ENCODE assay signal across 11 cellular contexts in genomic region chr6:484086-484728, GRCh38.
DNase-seq lines count a peak whose midpoint lies in the region; ATAC-seq lines count a peak whose summit lies in the region.
"Had no signal": no experiment of that assay in that cellular context is flagged by ENCODE, and none has a peak within 500 bp of the region (broad histone marks: within the 10 kb centered on the region; RNA-seq: fewer than 3 reads in every experiment).

No MANE protein-coding gene starts in this region.

- peaks cover 40 to 75% of the 10 kb centered on the region in 2 donors for H3K36me3 Mint-ChIP-seq in activated naive CD4-positive, alpha-beta T cell treated with anti-CD3 and anti-CD28 coated beads, Interleukin-2, amount 50 U/mL, for 72 hours

- H3K9me3 Mint-ChIP-seq in activated naive CD4-positive, alpha-beta T cell treated with anti-CD3 and anti-CD28 coated beads, Interleukin-2, amount 50 U/mL, for 72 hours, result peaks cover 10 to 14% of the 10 kb centered on the region in 2 donors

- peak; percentile 71 for DNase-seq in activated effector memory CD4-positive, alpha-beta T cell treated with anti-CD3 and anti-CD28 coated beads, Interleukin-2, amount 50 U/mL, for 16 hours
- no peak for DNase-seq in activated effector memory CD4-positive, alpha-beta T cell treated with Interleukin-2 at 50 U/mL for 16 hours
- DNase-seq in NCI-H1092 (lab: John Stamatoyannopoulos, UW), result peak; percentile 4
- DNase-seq in activated naive CD4-positive, alpha-beta T cell treated with anti-CD3 and anti-CD28 coated beads, Interleukin-2, amount 50 U/mL, for 72 hours (ENCODE audit: low spot score in 2 of 2), result peak; percentile 59 to 71
- DNase-seq in stimulated activated CD4-positive, alpha-beta T cell treated with anti-CD3 and anti-CD28 coated beads, Interleukin-2, amount 100 ng/mL, for 24 hours, result peak; percentile 43 to 50
- DNase-seq in OCI-M1 (lab: John Stamatoyannopoulos, UW), result no peak
- DNase-seq in SW480 (ENCODE audit: low spot score), result no peak
- DNase-seq: H7, Right ventricle myocardium superior, WERI-Rb-1 had no signal

- ATAC-seq in activated naive CD4-positive, alpha-beta T cell treated with anti-CD3 and anti-CD28 coated beads, Interleukin-2, amount 50 U/mL, for 72 hours, result peak; percentile 94 to 95
- no peak for ATAC-seq in GM19395 (IDR thresholded peaks at IDR 0.05; ENCODE audit: unreplicated experiment)

- H3K27ac Mint-ChIP-seq in activated naive CD4-positive, alpha-beta T cell treated with anti-CD3 and anti-CD28 coated beads, Interleukin-2, amount 50 U/mL, for 72 hours, result peak overlapping the region; percentile 84 to 98

Comparison
In these comparisons a context has a peak if more than half of its experiments do, and no peak if none do; other contexts are left out.
1. DNase-seq: peak in activated effector memory CD4-positive, alpha-beta T cell treated with anti-CD3 and anti-CD28 coated beads, Interleukin-2, amount 50 U/mL, for 16 hours (single experiment), NCI-H1092 (single experiment), activated naive CD4-positive, alpha-beta T cell treated with anti-CD3 and anti-CD28 coated beads, Interleukin-2, amount 50 U/mL, for 72 hours (2 of 2) and stimulated activated CD4-positive, alpha-beta T cell treated with anti-CD3 and anti-CD28 coated beads, Interleukin-2, amount 100 ng/mL, for 24 hours (2 of 2); none in activated effector memory CD4-positive, alpha-beta T cell treated with Interleukin-2 at 50 U/mL for 16 hours (single experiment), OCI-M1 (single experiment) and SW480 (single experiment).